ENCODE assay signal across 18 cellular contexts in genomic region chr15:74242296-74242929, GRCh38. TPM values are rescaled to one million over a fixed set of nuclear protein-coding genes. Genes with fewer than 3 reads are reported as not detected.
A peak's percentile ranks its signal among the peaks of the same experiment; 100 is the strongest.
DNase-seq lines count a peak whose midpoint lies in the region; ATAC-seq, FAIRE-seq and TF ChIP-seq lines count a peak whose summit lies in the region.
"Had no signal": no experiment of that assay in that cellular context is flagged by ENCODE, and none has a peak within 500 bp of the region (broad histone marks: within the 10 kb centered on the region; RNA-seq: fewer than 3 reads in every experiment).

No MANE protein-coding gene starts in this region.

- peak in 2 of 4 donors; percentile 49 to 66 for ATAC-seq in pancreas
- ATAC-seq in T-helper 17 cell, result no peak
- ATAC-seq in GM21423 (IDR thresholded peaks at IDR 0.05; ENCODE audit: unreplicated experiment), result no peak
- ATAC-seq: activated CD4-positive, CD25-positive, alpha-beta regulatory T cell treated with anti-CD3 and anti-CD28 coated beads, Interleukin-2, amount 50 U/mL, for 24 hours; activated T-helper 17 cell treated with anti-CD3 and anti-CD28 coated beads, Interleukin-2, amount 50 U/mL, for 72 hours; stimulated activated naive B cell treated with anti-CD40 and anti-IgM and Interleukin-4, amounts not matched to agents 10 μg/mL and 1 μg/mL and 100 μg/mL, for 72 hours had no signal

- in situ Hi-C loops in GM23248 (cut with MboI), result no loop called here

- intact Hi-C loops in pancreas (cut with DNase I), result no loop called here

- no peak overlapping the region for H2AFZ ChIP-seq in GM23248

- H3K27ac ChIP-seq in GM23248, result no peak overlapping the region
- H3K27ac ChIP-seq in SJCRH30, result peak overlapping the region; percentile 14; the same call in 1 of the 2 replicates
- H3K27ac ChIP-seq in pancreas, result no peak overlapping the region

- no peak overlapping the region for H3K4me2 ChIP-seq in GM23248 (ENCODE audit: unreplicated experiment)

- no peak overlapping the region for H3K4me3 ChIP-seq in GM23248
- no peak overlapping the region for H3K4me3 ChIP-seq in SJCRH30
- H3K4me3 ChIP-seq in foreskin fibroblast (ENCODE audit: low read depth in 1 of 2, low read length in 2 of 2), result no peak overlapping the region
- no peak overlapping the region for H3K4me3 ChIP-seq in pancreas

- DNase-seq in GM23248 (peak; percentile 71), SJCRH30 (peak; percentile 78 to 80), foreskin fibroblast (peak; percentile 23 to 60), pancreas (peak in 4 of 6 donors; percentile 36 to 71 (median 54)), T-helper 17 cell (no peak), MV-4-11 (lab: John Stamatoyannopoulos, UW) (no peak), CD1c-positive myeloid dendritic cell (ENCODE audit: extremely low spot score) (no peak)
- DNase-seq: DMS 273 treated with DMSO at 0.1 percent for 48 hours; NCI-H226; occipital lobe; SIG-M5; stimulated activated naive B cell treated with anti-CD40 and anti-IgM and Interleukin-4, amounts not matched to agents 10 μg/mL and 1 μg/mL and 100 μg/mL, for 72 hours had no signal

- peaks cover 62% of the 10 kb centered on the region for H3K27me3 Mint-ChIP-seq in T-helper 17 cell

- no peak overlapping the region for H3K27ac Mint-ChIP-seq in T-helper 17 cell
- H3K27ac Mint-ChIP-seq: activated T-helper 17 cell treated with anti-CD3 and anti-CD28 coated beads, Interleukin-2, amount 50 U/mL, for 72 hours; stimulated activated naive B cell treated with anti-CD40 and anti-IgM and Interleukin-4, amounts not matched to agents 10 μg/mL and 1 μg/mL and 100 μg/mL, for 72 hours had no signal

- 41 to 47% methylated on average over 10 of the region's 10 CpGs for WGBS in GM23248 (ENCODE audit: low coverage in 1 of 2, low lambda C conversion rate in 2 of 2, missing lambda C conversion rate in 2 of 2), 2 experiments
- WGBS in pancreas, 2 donors, result 48% methylated on average over 9 to 10 of the region's 10 CpGs

- H3K36me3 Mint-ChIP-seq in T-helper 17 cell (ENCODE audit: low read depth), result peaks cover 11% of the 10 kb centered on the region
- H3K36me3 Mint-ChIP-seq: stimulated activated naive B cell treated with anti-CD40 and anti-IgM and Interleukin-4, amounts not matched to agents 10 μg/mL and 1 μg/mL and 100 μg/mL, for 72 hours had no signal

- H3K4me1 Mint-ChIP-seq in T-helper 17 cell, result peaks cover 9% of the 10 kb centered on the region

- H3K4me1 ChIP-seq in GM23248 (ENCODE audit: insufficient read depth), result peaks cover 29% of the 10 kb centered on the region
- H3K4me1 ChIP-seq in SJCRH30, result peaks cover 61% of the 10 kb centered on the region
- H3K4me1 ChIP-seq in pancreas, result peaks cover 0 to 25% (median 6%) of the 10 kb centered on the region in 3 donors

- H3F3A ChIP-seq in GM23248 (ENCODE audit: insufficient read depth), result peaks cover 14% of the 10 kb centered on the region; the same call in 1 of the 2 replicates

- H3K4me3 Mint-ChIP-seq in T-helper 17 cell, result no peak overlapping the region
- H3K4me3 Mint-ChIP-seq: activated T-helper 17 cell treated with anti-CD3 and anti-CD28 coated beads, Interleukin-2, amount 50 U/mL, for 72 hours; stimulated activated naive B cell treated with anti-CD40 and anti-IgM and Interleukin-4, amounts not matched to agents 10 μg/mL and 1 μg/mL and 100 μg/mL, for 72 hours had no signal

- H3K9me3 ChIP-seq in GM23248 (ENCODE audit: low read depth), result no peaks in the 10 kb centered on the region
- H3K9me3 ChIP-seq in SJCRH30 (replicated peaks), result no peaks in the 10 kb centered on the region
- no peaks in the 10 kb centered on the region for H3K9me3 ChIP-seq in pancreas
- H3K9me3 ChIP-seq in T-helper 17 cell (ENCODE audit: control insufficient read depth, low read length, poor library complexity, severe bottlenecking), result no peaks in the 10 kb centered on the region

- no peak for FAIRE-seq in pancreas (lab: Jason Lieb, UNC)
- FAIRE-seq: GM12892, keratinocyte had no signal

- H3K79me2 ChIP-seq in GM23248 (ENCODE audit: insufficient read depth), result no peaks in the 10 kb centered on the region

- H4K20me1 ChIP-seq in GM23248 (ENCODE audit: insufficient read depth), result no peaks in the 10 kb centered on the region

- no peaks in the 10 kb centered on the region for H3K9me2 ChIP-seq in GM23248 (ENCODE audit: insufficient read depth)

- H3K27me3 ChIP-seq in GM23248 (replicated peaks; ENCODE audit: insufficient read depth) (0 out of 2 replicates have a peak, but pooled peaks cover 4% of the 10 kb centered on the region), SJCRH30 (no peaks in the 10 kb centered on the region), pancreas (no peaks in the 10 kb centered on the region)

- no peak overlapping the region for H3K9ac ChIP-seq in GM23248

- TF ChIP-seq CTCF in foreskin fibroblast (IDR thresholded peaks at IDR 0.05; ENCODE audit: low read depth, low read length) (no peak), pancreas (IDR thresholded peaks at IDR 0.05) (no peak)

- H3K36me3 ChIP-seq in GM23248 (ENCODE audit: low read depth) (no peaks in the 10 kb centered on the region), SJCRH30 (no peaks in the 10 kb centered on the region), pancreas (no peaks in the 10 kb centered on the region)

RNA-seq across cellular contexts. Expression of gene CCDC33, which starts 6.3 kb away (rescaled TPM):
- total RNA-seq in GM23248 (2014; rRNA removed; shearing (Covaris generic)), result not detected in 2 replicates
- polyA plus RNA-seq in GM23248 (2016; fragmentation: Nextera tagmentation; extraction: Ambion mirVana) (not detected in 2 replicates), pancreas (not detected)
- total RNA-seq in SJCRH30 (2014; rRNA removed; shearing (Covaris generic)), result 0.38 and 1.2 TPM in 2 replicates
- total RNA-seq in pancreas (not detected), T-helper 17 cell (not detected)
- total RNA-seq: activated T-helper 17 cell treated with anti-CD3 and anti-CD28 coated beads, Interleukin-2, amount 50 U/mL, for 72 hours; fibroblast of lung; occipital lobe had no signal
- polyA plus RNA-seq: fibroblast of lung, keratinocyte had no signal

RNA-seq across cellular contexts. Expression of gene STRA6, which starts 39.8 kb away (rescaled TPM):
- not detected in 2 replicates for total RNA-seq in GM23248 (2014; rRNA removed; shearing (Covaris generic))
- polyA plus RNA-seq in GM23248 (2016; fragmentation: Nextera tagmentation; extraction: Ambion mirVana) (0.22 TPM in 1 of 2 replicates, not detected in the other), pancreas (under 1 TPM; 0.19 to 0.42 TPM)
- 67.8 and 94.4 TPM in 2 replicates for total RNA-seq in SJCRH30 (2014; rRNA removed; shearing (Covaris generic))
- total RNA-seq in pancreas (1 to 10 TPM in 2 of 6 donors, under 1 TPM in 2, not detected in 2; 0.06 to 1.7 (median 0.89) TPM), T-helper 17 cell (not detected)
- total RNA-seq: activated T-helper 17 cell treated with anti-CD3 and anti-CD28 coated beads, Interleukin-2, amount 50 U/mL, for 72 hours had no signal
- polyA plus RNA-seq: fibroblast of lung, keratinocyte had no signal

Comparison
In these comparisons a context has a peak if more than half of its experiments do, and no peak if none do; other contexts are left out.
1. DNase-seq: peak in GM23248 (single experiment), SJCRH30 (2 of 2), foreskin fibroblast (2 of 2) and pancreas (4 of 6); none in T-helper 17 cell (0 of 3), MV-4-11 (single experiment) and CD1c-positive myeloid dendritic cell (single experiment).
2. RNA of gene STRA6, which starts 39.8 kb away (total RNA-seq): 67.8 to 94.4 TPM in SJCRH30; 0.06 to 1.7 TPM in pancreas, not detected in T-helper 17 cell and not detected in GM23248; every median in the first group is over 10 times any median in the second.